In genomic region chr16:51951668-51952298, GRCh38 we compare ENCODE assay signal across 26 cellular contexts.
DNase-seq lines count a peak whose midpoint lies in the region; ATAC-seq and TF ChIP-seq lines count a peak whose summit lies in the region.
"Had no signal": no experiment of that assay in that cellular context is flagged by ENCODE, and none has a peak within 500 bp of the region (broad histone marks: within the 10 kb centered on the region; RNA-seq: fewer than 3 reads in every experiment).

No MANE protein-coding gene starts in this region.

- no peaks in the 10 kb centered on the region for H3K36me3 Mint-ChIP-seq in type B pancreatic cell
- H3K36me3 Mint-ChIP-seq in chondrocyte (ENCODE audit: low read depth) = no peaks in the 10 kb centered on the region
- H3K36me3 Mint-ChIP-seq: activated naive CD4-positive, alpha-beta T cell treated with anti-CD3 and anti-CD28 coated beads, Interleukin-2, amount 50 U/mL, for 24 hours; mesothelial cell of epicardium; natural killer cell treated with Interleukin-12 subunit alpha and Interleukin-12 subunit beta and Interleukin-15 and Interleukin-18, amount 100 ng/mL, for 72 hours had no signal

- ATAC-seq in GM18867 (IDR thresholded peaks at IDR 0.05; ENCODE audit: unreplicated experiment) = no peak
- ATAC-seq: esophagus mucosa; gastrocnemius medialis; K562; left lobe of liver; natural killer cell treated with Interleukin-12 subunit alpha and Interleukin-12 subunit beta and Interleukin-15 and Interleukin-18, amount 100 ng/mL, for 72 hours; right lobe of liver had no signal

- H3K4me3 Mint-ChIP-seq in type B pancreatic cell (no peak overlapping the region), chondrocyte (ENCODE audit: unreplicated experiment) (no peak overlapping the region)
- H3K4me3 Mint-ChIP-seq: activated CD4-positive, alpha-beta T cell treated with anti-CD3 and anti-CD28 coated beads, Interleukin-2, amount 10 ng/mL, durations not matched to agents 7 days and 5 days; activated naive CD4-positive, alpha-beta T cell treated with anti-CD3 and anti-CD28 coated beads, Interleukin-2, amount 50 U/mL, for 24 hours; mesothelial cell of epicardium; natural killer cell treated with Interleukin-12 subunit alpha and Interleukin-12 subunit beta and Interleukin-15 and Interleukin-18, amount 100 ng/mL, for 72 hours had no signal

- H3K27ac Mint-ChIP-seq in type B pancreatic cell (peak overlapping the region; percentile 33), chondrocyte (ENCODE audit: unreplicated experiment) (no peak overlapping the region)
- H3K27ac Mint-ChIP-seq: activated CD4-positive, alpha-beta T cell treated with anti-CD3 and anti-CD28 coated beads, Interleukin-2, amount 10 ng/mL, durations not matched to agents 7 days and 5 days; activated naive CD4-positive, alpha-beta T cell treated with anti-CD3 and anti-CD28 coated beads, Interleukin-2, amount 50 U/mL, for 24 hours; mesothelial cell of epicardium; natural killer cell treated with Interleukin-12 subunit alpha and Interleukin-12 subunit beta and Interleukin-15 and Interleukin-18, amount 100 ng/mL, for 72 hours had no signal

- H3K9me3 Mint-ChIP-seq in type B pancreatic cell (no peaks in the 10 kb centered on the region), chondrocyte (ENCODE audit: low read depth) (no peaks in the 10 kb centered on the region)
- H3K9me3 Mint-ChIP-seq: activated CD4-positive, alpha-beta T cell treated with anti-CD3 and anti-CD28 coated beads, Interleukin-2, amount 10 ng/mL, durations not matched to agents 7 days and 5 days; activated naive CD4-positive, alpha-beta T cell treated with anti-CD3 and anti-CD28 coated beads, Interleukin-2, amount 50 U/mL, for 24 hours; mesothelial cell of epicardium had no signal

- peaks cover 22% of the 10 kb centered on the region for H3K27me3 Mint-ChIP-seq in type B pancreatic cell
- peaks cover 7% of the 10 kb centered on the region for H3K27me3 Mint-ChIP-seq in chondrocyte (ENCODE audit: low read depth)
- H3K27me3 Mint-ChIP-seq: activated CD4-positive, alpha-beta T cell treated with anti-CD3 and anti-CD28 coated beads, Interleukin-2, amount 10 ng/mL, durations not matched to agents 7 days and 5 days; activated naive CD4-positive, alpha-beta T cell treated with anti-CD3 and anti-CD28 coated beads, Interleukin-2, amount 50 U/mL, for 24 hours; natural killer cell treated with Interleukin-12 subunit alpha and Interleukin-12 subunit beta and Interleukin-15 and Interleukin-18, amount 100 ng/mL, for 72 hours had no signal

- DNase-seq in NCI-H345 (lab: John Stamatoyannopoulos, UW) (peak; percentile 6), NCI-H345 treated with DMSO at 0.1 percent for 48 hours (lab: John Stamatoyannopoulos, UW; ENCODE audit: unreplicated experiment) (no peak), NCI-H146 (lab: John Stamatoyannopoulos, UW) (peak; percentile 8), iPS DF 19.7 (ENCODE audit: low read depth, low spot score) (peak; percentile 42), type B pancreatic cell (ENCODE audit: extremely low spot score, unreplicated experiment) (no peak), chondrocyte (ENCODE audit: low spot score) (no peak), globus pallidus (ENCODE audit: low spot score) (no peak)
- DNase-seq: ACHN; activated CD4-positive, alpha-beta T cell treated with anti-CD3 and anti-CD28 coated beads, Interleukin-2, amount 10 ng/mL, durations not matched to agents 7 days and 5 days; aorta; gastrocnemius medialis; GOT3; MM.1S; NCI-H1436 treated with DMSO at 0.1 percent for 48 hours; NCI-H226; right lobe of liver; SK-N-SH; T-helper 2 cell; trophoblast cell had no signal

- no peak for TF ChIP-seq CTCF in type B pancreatic cell (conservative IDR thresholded peaks at IDR 0.05)
- TF ChIP-seq CTCF in chondrocyte (IDR thresholded peaks at IDR 0.05) = no peak

- peaks cover 28% of the 10 kb centered on the region for H3K4me1 Mint-ChIP-seq in type B pancreatic cell (ENCODE audit: unreplicated experiment)
- no peaks in the 10 kb centered on the region for H3K4me1 Mint-ChIP-seq in chondrocyte (ENCODE audit: low read depth)
- H3K4me1 Mint-ChIP-seq: activated CD4-positive, alpha-beta T cell treated with anti-CD3 and anti-CD28 coated beads, Interleukin-2, amount 10 ng/mL, durations not matched to agents 7 days and 5 days; activated naive CD4-positive, alpha-beta T cell treated with anti-CD3 and anti-CD28 coated beads, Interleukin-2, amount 50 U/mL, for 24 hours had no signal

Comparison
In these comparisons a context has a peak if more than half of its experiments do, and no peak if none do; other contexts are left out.
1. DNase-seq: peak in NCI-H345 (single experiment), NCI-H146 (single experiment) and iPS DF 19.7 (single experiment); none in NCI-H345 treated with DMSO at 0.1 percent for 48 hours (single experiment), type B pancreatic cell (single experiment), chondrocyte (single experiment) and globus pallidus (single experiment).